In genomic region chr1:233609926-233610325, GRCh38 we compare ENCODE assay signal across 27 cellular contexts. TPM values are rescaled to one million over a fixed set of nuclear protein-coding genes. Genes with fewer than 3 reads are reported as not detected.
DNase-seq lines count a peak whose midpoint lies in the region; ATAC-seq, FAIRE-seq and TF ChIP-seq lines count a peak whose summit lies in the region.
"Had no signal": no experiment of that assay in that cellular context is flagged by ENCODE, and none has a peak within 500 bp of the region (broad histone marks: within the 10 kb centered on the region; RNA-seq: fewer than 3 reads in every experiment).

No MANE protein-coding gene starts in this region.

- H4K8ac ChIP-seq in trophoblast cell (ENCODE audit: low read depth, low read length) = no peak overlapping the region

- peaks cover 14% of the 10 kb centered on the region for H3K79me1 ChIP-seq in trophoblast cell (ENCODE audit: low read length)

- H3K4me2 ChIP-seq in A549 (no peak overlapping the region), trophoblast cell (ENCODE audit: low read length) (no peak overlapping the region)
- H3K4me2 ChIP-seq: BLaER1 had no signal

- no peak overlapping the region for H3K18ac ChIP-seq in trophoblast cell (ENCODE audit: low read length)

- H3K9me3 Mint-ChIP-seq in activated naive CD4-positive, alpha-beta T cell treated with anti-CD3 and anti-CD28 coated beads, Interleukin-2, amount 10 ng/mL, durations not matched to agents 7 days and 5 days = no peaks in the 10 kb centered on the region
- no peaks in the 10 kb centered on the region for H3K9me3 Mint-ChIP-seq in endothelial cell (ENCODE audit: unreplicated experiment)
- H3K9me3 Mint-ChIP-seq: CD8-positive, alpha-beta memory T cell had no signal

- no peak for TF ChIP-seq EP300 in A549 (IDR thresholded peaks at IDR 0.05)

- no peak overlapping the region for H2AK5ac ChIP-seq in trophoblast cell (ENCODE audit: low read length)

- ATAC-seq in A549 = no peak
- ATAC-seq: GM12878 had no signal

- H4K12ac ChIP-seq in trophoblast cell (ENCODE audit: low read depth, low read length) = no peak overlapping the region

- no peaks in the 10 kb centered on the region for H3K36me3 ChIP-seq in trophoblast cell (ENCODE audit: control insufficient read depth in 1 of 2, insufficient read depth in 2 of 2, low read length in 2 of 2)
- H3K36me3 ChIP-seq: BE2C, BLaER1 had no signal

- no peaks in the 10 kb centered on the region for H3K36me3 Mint-ChIP-seq in activated naive CD4-positive, alpha-beta T cell treated with anti-CD3 and anti-CD28 coated beads, Interleukin-2, amount 10 ng/mL, durations not matched to agents 7 days and 5 days
- no peaks in the 10 kb centered on the region for H3K36me3 Mint-ChIP-seq in endothelial cell (ENCODE audit: low read depth, unreplicated experiment)
- H3K36me3 Mint-ChIP-seq: CD4-positive, alpha-beta memory T cell; CD4-positive, CD25-positive, alpha-beta regulatory T cell had no signal

- H3K27me3 Mint-ChIP-seq in activated naive CD4-positive, alpha-beta T cell treated with anti-CD3 and anti-CD28 coated beads, Interleukin-2, amount 10 ng/mL, durations not matched to agents 7 days and 5 days = peaks cover 43% of the 10 kb centered on the region
- peaks cover 7% of the 10 kb centered on the region for H3K27me3 Mint-ChIP-seq in endothelial cell (ENCODE audit: unreplicated experiment)

- 0 out of 6 replicates have a peak overlapping the region, but pooled peaks of 1 of the 2 experiments have one; percentile 6 for H3K27ac ChIP-seq in A549
- no peak overlapping the region for H3K27ac ChIP-seq in trophoblast cell (ENCODE audit: low read depth, low read length)
- H3K27ac ChIP-seq: 22Rv1, BLaER1 had no signal

- no peak overlapping the region for H3K4ac ChIP-seq in trophoblast cell (ENCODE audit: low read depth, low read length)

- TF ChIP-seq CTCF in A549 (IDR thresholded peaks at IDR 0.05) (no peak), endothelial cell (IDR thresholded peaks at IDR 0.05; ENCODE audit: unreplicated experiment) (no peak)

- no peak overlapping the region for H2AFZ ChIP-seq in trophoblast cell (ENCODE audit: insufficient read depth, low read length, poor library complexity)

- H2BK120ac ChIP-seq in trophoblast cell (ENCODE audit: insufficient read depth, low read length, poor library complexity) = no peak overlapping the region

- H3K4me3 Mint-ChIP-seq in activated naive CD4-positive, alpha-beta T cell treated with anti-CD3 and anti-CD28 coated beads, Interleukin-2, amount 10 ng/mL, durations not matched to agents 7 days and 5 days = no peak overlapping the region
- no peak overlapping the region for H3K4me3 Mint-ChIP-seq in endothelial cell (ENCODE audit: unreplicated experiment)
- H3K4me3 Mint-ChIP-seq: CD14-positive monocyte; CD4-positive, alpha-beta memory T cell; CD4-positive, CD25-positive, alpha-beta regulatory T cell; CD8-positive, alpha-beta memory T cell had no signal

- TF ChIP-seq POLR2A in A549 (IDR thresholded peaks at IDR 0.05; ENCODE audit: low read length) = no peak

- H3K9me3 ChIP-seq in A549 (no peaks in the 10 kb centered on the region), trophoblast cell (ENCODE audit: insufficient read depth, low read depth, low read length) (no peaks in the 10 kb centered on the region)
- H3K9me3 ChIP-seq: BE2C had no signal

- WGBS in A549 (ENCODE audit: missing lambda C conversion rate) = 63% methylated on average over 4 of the region's 4 CpGs
- no CpG with 5 or more reads among the region's 4 CpGs for WGBS in trophoblast cell (ENCODE audit: extremely low coverage, insufficient coverage, insufficient read length)

- no peak overlapping the region for H3K14ac ChIP-seq in trophoblast cell (ENCODE audit: low read length)

- H3K9ac ChIP-seq in trophoblast cell (ENCODE audit: low read length) = no peak overlapping the region
- H3K9ac ChIP-seq: BLaER1 had no signal

- CTCF ChIA-PET in activated naive CD4-positive, alpha-beta T cell treated with anti-CD3 and anti-CD28 coated beads, Interleukin-2, amount 10 ng/mL, durations not matched to agents 7 days and 5 days (lab: Charles Lee) = no interaction called here
- CTCF ChIA-PET in A549 (lab: Yijun Ruan, JAX) = interaction anchor here (1.6 kb wide), 1 partner anchor 169 kb away, joined by 4 read pairs; no protein-coding TSS in a partner anchor

- peaks cover 8% of the 10 kb centered on the region for H3K4me1 Mint-ChIP-seq in activated naive CD4-positive, alpha-beta T cell treated with anti-CD3 and anti-CD28 coated beads, Interleukin-2, amount 10 ng/mL, durations not matched to agents 7 days and 5 days
- peaks cover 9% of the 10 kb centered on the region for H3K4me1 Mint-ChIP-seq in endothelial cell (ENCODE audit: unreplicated experiment)
- H3K4me1 Mint-ChIP-seq: CD14-positive monocyte had no signal

- no peak overlapping the region for H3K4me3 ChIP-seq in A549
- no peak overlapping the region for H3K4me3 ChIP-seq in trophoblast cell (ENCODE audit: low read depth, low read length)
- H3K4me3 ChIP-seq: BLaER1, GM12878 had no signal

- no peaks in the 10 kb centered on the region for H3K27me3 ChIP-seq in trophoblast cell (ENCODE audit: insufficient read depth, low read length)
- H3K27me3 ChIP-seq: BLaER1 had no signal

- no peak overlapping the region for H3K23ac ChIP-seq in trophoblast cell (ENCODE audit: low read length)

- peaks cover 7% of the 10 kb centered on the region for H3K79me2 ChIP-seq in trophoblast cell (ENCODE audit: control insufficient read depth, insufficient read depth, low read length, poor library complexity)

- H2BK12ac ChIP-seq in trophoblast cell (ENCODE audit: low read length) = no peak overlapping the region

- H2BK5ac ChIP-seq in trophoblast cell (ENCODE audit: low read depth, low read length, poor library complexity) = no peak overlapping the region

- H3K4me1 ChIP-seq in A549 (peaks cover 6% of the 10 kb centered on the region; the same call in 2 of the 3 replicates), trophoblast cell (ENCODE audit: control insufficient read depth in 1 of 2, insufficient read depth in 2 of 2, low read length in 2 of 2) (peaks cover 3 to 11% of the 10 kb centered on the region in 2 experiments)
- H3K4me1 ChIP-seq: BE2C, BLaER1 had no signal

- no peak for TF ChIP-seq RAD21 in A549 (conservative IDR thresholded peaks at IDR 0.05 in 1 of 2, IDR thresholded peaks at IDR 0.05 in 1 of 2)

- FAIRE-seq in A549 (lab: Jason Lieb, UNC) = no peak
- FAIRE-seq: GM12878, GM12892, GM18507 had no signal

- POLR2A ChIA-PET in A549 (lab: Yijun Ruan, JAX) = no interaction called here

- no peak for DNase-seq in activated naive CD4-positive, alpha-beta T cell treated with anti-CD3 and anti-CD28 coated beads, Interleukin-2, amount 10 ng/mL, durations not matched to agents 7 days and 5 days
- DNase-seq in activated naive CD4-positive, alpha-beta T cell treated with anti-CD3 and anti-CD28 coated beads, Interleukin-2, amount 50 U/mL, for 16 hours = no peak
- DNase-seq in A549 (ENCODE audit: low read depth in 1 of 2, low spot score in 1 of 2) (no peak), trophoblast cell (peak; percentile 24 to 61), endothelial cell (ENCODE audit: low spot score) (no peak)
- DNase-seq: ACHN; BE2C; C1 segment of cervical spinal cord; CD4-positive, alpha-beta memory T cell; CD4-positive, CD25-positive, alpha-beta regulatory T cell; CD8-positive, alpha-beta memory T cell; COR-L47; DMS 273 treated with DMSO at 0.1 percent for 48 hours; DMS153; DMS53; DMS79; DND-41; EL; GDM1 had no signal

- peak overlapping the region; percentile 38 for H3K27ac Mint-ChIP-seq in activated naive CD4-positive, alpha-beta T cell treated with anti-CD3 and anti-CD28 coated beads, Interleukin-2, amount 10 ng/mL, durations not matched to agents 7 days and 5 days
- no peak overlapping the region for H3K27ac Mint-ChIP-seq in endothelial cell (ENCODE audit: unreplicated experiment)
- H3K27ac Mint-ChIP-seq: CD14-positive monocyte; CD4-positive, alpha-beta memory T cell; CD4-positive, CD25-positive, alpha-beta regulatory T cell; CD8-positive, alpha-beta memory T cell had no signal

- H4K91ac ChIP-seq in trophoblast cell (ENCODE audit: low read depth, low read length) = peak overlapping the region; percentile 64

TF ChIP-seq in A549, 52 proteins besides CTCF, POLR2A, EP300 and RAD21:
- no peak for TF ChIP-seq ZFP36 (IDR thresholded peaks at IDR 0.05; ENCODE audit: borderline replicate concordance, partially characterized antibody)
- TF ChIP-seq MAFK (IDR thresholded peaks at IDR 0.05; ENCODE audit: partially characterized antibody) = peak; percentile 43
- TF ChIP-seq HES2 (IDR thresholded peaks at IDR 0.05) = no peak
- TF ChIP-seq NFE2L2 (conservative IDR thresholded peaks at IDR 0.05; ENCODE audit: low read length) = 0 out of 2 replicates have a peak, but pooled peaks have one; percentile 3

RNA-seq across cellular contexts. Expression of gene KCNK1, which starts 4.0 kb away (rescaled TPM):
- 11.8 and 14.7 TPM in 2 replicates for polyA plus RNA-seq in A549 (2011; rRNA removed)
- polyA plus RNA-seq in A549 (2012; cell fraction: cytosol; rRNA removed) = 7.5 and 10.0 TPM in 2 replicates
- 7.4 and 11.2 TPM in 2 replicates for polyA plus RNA-seq in A549 (2012; cell fraction: nucleus; rRNA removed)
- 6.2 to 8.4 TPM (median 6.3 TPM) in 3 replicates for polyA plus RNA-seq in A549 (2017; fragmentation: RNase III; extraction: RNeasy Plus Mini Kit Qiagen cat#74134 plus additional on column Dnase treatment)
- 8.4 and 13.9 TPM in 2 replicates for polyA minus RNA-seq in A549 (2011; rRNA and poly(A)+ RNA removed)
- 19.0 and 20.5 TPM in 2 replicates for polyA plus RNA-seq in trophoblast cell (2013)
- total RNA-seq in endothelial cell (ENCODE audit: unreplicated experiment) = 5.6 TPM
- total RNA-seq: A673; CD4-positive, alpha-beta memory T cell; G401 had no signal
- polyA plus RNA-seq: CD14-positive monocyte; CD4-positive, alpha-beta memory T cell; CD8-positive, alpha-beta memory T cell had no signal

Comparison
In these comparisons a context has a peak if more than half of its experiments do, and no peak if none do; other contexts are left out.
1. DNase-seq: peak in trophoblast cell (2 of 2); none in activated naive CD4-positive, alpha-beta T cell treated with anti-CD3 and anti-CD28 coated beads, Interleukin-2, amount 10 ng/mL, durations not matched to agents 7 days and 5 days (single experiment), activated naive CD4-positive, alpha-beta T cell treated with anti-CD3 and anti-CD28 coated beads, Interleukin-2, amount 50 U/mL, for 16 hours (single experiment), A549 (0 of 2) and endothelial cell (single experiment).